In the genomic region with DNA sequence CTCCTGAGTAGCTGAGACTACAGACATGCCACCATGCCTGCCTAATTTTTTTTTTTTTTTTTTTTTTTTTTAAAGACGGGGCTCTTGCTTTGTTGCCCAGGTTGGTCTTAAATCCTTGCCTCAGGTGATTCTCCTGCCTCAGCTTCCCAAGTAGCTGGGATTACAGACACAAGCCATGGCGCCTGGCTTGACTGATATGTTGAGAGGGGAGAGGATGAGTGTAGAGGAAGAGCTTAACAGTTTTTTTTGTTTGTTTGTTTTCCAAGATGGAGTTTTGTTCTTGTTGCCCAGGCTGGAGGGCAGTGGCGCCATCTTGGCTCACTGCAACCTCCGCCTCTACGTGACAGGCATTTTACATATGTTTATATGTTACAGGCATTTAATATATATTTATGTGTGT, we compare ENCODE assay signal across 14 cellular contexts. TPM values are rescaled to one million over a fixed set of nuclear protein-coding genes. Genes with fewer than 3 reads are reported as not detected.
DNase-seq lines count a peak whose midpoint lies in the region; ATAC-seq, FAIRE-seq and TF ChIP-seq lines count a peak whose summit lies in the region.
"Had no signal": no experiment of that assay in that cellular context is flagged by ENCODE, and none has a peak within 500 bp of the region (broad histone marks: within the 10 kb centered on the region; RNA-seq: fewer than 3 reads in every experiment).

No MANE protein-coding gene starts in this region.

- H3K4me3 ChIP-seq in KMS-11 (IDR thresholded peaks at IDR 0.05; ENCODE audit: insufficient read depth, low read depth, low read length) (no peak overlapping the region), H1 (ENCODE audit: extremely low read depth in 1 of 4, insufficient read depth in 2 of 4, low read depth in 3 of 4, low read length in 4 of 4) (peak overlapping the region in 1 of 4 experiments; percentile 93; a peak in 2 of 8 replicates), gastrocnemius medialis (peak overlapping the region in 1 of 4 donors; percentile 8)

- DNase-seq in activated T-cell treated with anti-CD3 and anti-CD28 coated beads, Interleukin-2, amount 50 U/mL, for 72 hours, result no peak
- no peak for DNase-seq in activated T-cell treated with anti-CD3 and anti-CD28 coated beads, Interleukin-2, amount 50 U/mL, for 48 hours
- DNase-seq in H1 (ENCODE audit: low read depth in 1 of 2, low spot score in 2 of 2) (no peak), gastrocnemius medialis (no peak), GM19239 (ENCODE audit: insufficient read length, low spot score) (no peak), SW480 (ENCODE audit: low spot score) (no peak)
- DNase-seq: activated CD8-positive, alpha-beta memory T cell treated with anti-CD3 and anti-CD28 coated beads, Interleukin-2, amount 50 U/mL, for 48 hours; erythroblast; NCI-H2029 treated with DMSO at 0.1 percent for 48 hours; spleen; T1000; upper lobe of right lung had no signal

- H3K14ac ChIP-seq in H1 (ENCODE audit: insufficient read length), result no peak overlapping the region

- intact Hi-C loops in gastrocnemius medialis (cut with DNase I; ENCODE audit: low total_unique reads), result no loop called here

- no peak overlapping the region for H3K27ac Mint-ChIP-seq in activated T-cell treated with anti-CD3 and anti-CD28 coated beads, Interleukin-2, amount 50 U/mL, for 72 hours

- H3K79me2 ChIP-seq in KMS-11 (ENCODE audit: insufficient read depth, low read depth) (peaks cover 63% of the 10 kb centered on the region), H1 (ENCODE audit: control insufficient read depth in 1 of 2, insufficient read depth in 2 of 2, low read length in 2 of 2) (peaks cover 30 to 68% of the 10 kb centered on the region in 2 experiments)

- TF ChIP-seq CTCF in KMS-11 (conservative IDR thresholded peaks at IDR 0.05; ENCODE audit: low read depth, low read length), result no peak
- no peak for TF ChIP-seq CTCF in H1 (IDR thresholded peaks at IDR 0.05; ENCODE audit: control extremely low read depth in 1 of 3, insufficient read depth in 1 of 3, low read depth in 1 of 3, low read length in 3 of 3)
- TF ChIP-seq CTCF in gastrocnemius medialis (IDR thresholded peaks at IDR 0.05 in 4 of 5, conservative IDR thresholded peaks at IDR 0.05 in 1 of 5), result no peak

- H3K9me3 ChIP-seq in H1 (ENCODE audit: insufficient read depth in 2 of 2, low read depth in 1 of 2, low read length in 1 of 2), result no peaks in the 10 kb centered on the region
- no peaks in the 10 kb centered on the region for H3K9me3 ChIP-seq in gastrocnemius medialis
- H3K9me3 ChIP-seq: spleen, upper lobe of right lung had no signal

- 87% methylated on average over 5 of the region's 5 CpGs; no CpG with 5 or more reads in 1 of the 2 experiments for WGBS in H1 (ENCODE audit: extremely low coverage in 1 of 2, insufficient coverage in 1 of 2, insufficient read length in 1 of 2, insufficient replicate concordance in 2 of 2, low coverage in 1 of 2, low lambda C conversion rate in 2 of 2, missing lambda C conversion rate in 1 of 2), 2 experiments

- no peak overlapping the region for H2AFZ ChIP-seq in KMS-11 (ENCODE audit: low read depth)
- H2AFZ ChIP-seq in H1 (ENCODE audit: low read length), result no peak overlapping the region

- no peaks in the 10 kb centered on the region; the same call in 1 of the 2 replicates for H4K20me1 ChIP-seq in KMS-11 (ENCODE audit: insufficient read depth)
- H4K20me1 ChIP-seq in H1 (replicated peaks in 1 of 2; ENCODE audit: control insufficient read depth in 1 of 2, insufficient read depth in 2 of 2, low read length in 2 of 2), result peaks cover 3 to 10% of the 10 kb centered on the region in 2 experiments

- TF ChIP-seq RAD21 in H1 (IDR thresholded peaks at IDR 0.05 in 1 of 2, conservative IDR thresholded peaks at IDR 0.05 in 1 of 2; ENCODE audit: low read depth in 2 of 2, low read length in 2 of 2), result no peak

- H3K4me1 ChIP-seq in KMS-11 (ENCODE audit: low read depth, poor library complexity, severe bottlenecking) (peaks cover 33% of the 10 kb centered on the region), H1 (replicated peaks in 1 of 4; ENCODE audit: control insufficient read depth in 3 of 4, insufficient read depth in 4 of 4, low read length in 3 of 4) (peaks cover 0 to 5% (median 3%) of the 10 kb centered on the region in 4 experiments; a peak in 5 of 7 replicates), gastrocnemius medialis (peaks cover 54 to 61% of the 10 kb centered on the region in 2 donors)

- no peak overlapping the region for H2BK120ac ChIP-seq in H1 (replicated peaks; ENCODE audit: low read depth, low read length)

- H3K27ac ChIP-seq in KMS-11 (no peak overlapping the region), H1 (ENCODE audit: low read depth, low read length) (no peak overlapping the region), gastrocnemius medialis (peak overlapping the region; percentile 94 to 96 (median 95))
- H3K27ac ChIP-seq: upper lobe of right lung had no signal

- no peak for TF ChIP-seq EP300 in H1 (IDR thresholded peaks at IDR 0.05; ENCODE audit: borderline replicate concordance in 1 of 2, low read depth in 2 of 2, low read length in 2 of 2)

- peaks cover 43% of the 10 kb centered on the region for H3K4me1 Mint-ChIP-seq in activated T-cell treated with anti-CD3 and anti-CD28 coated beads, Interleukin-2, amount 50 U/mL, for 72 hours (ENCODE audit: low read depth)

- H3K4ac ChIP-seq in H1 (replicated peaks; ENCODE audit: insufficient read length, low read depth, low read length), result no peak overlapping the region

- no peak overlapping the region for H2BK20ac ChIP-seq in H1 (ENCODE audit: low read length)

- peak overlapping the region; percentile 46 for H4K5ac ChIP-seq in H1 (ENCODE audit: insufficient read length, low read depth, low read length)

- FAIRE-seq in H1 (lab: Jason Lieb, UNC) (no peak), GM19239 (lab: Jason Lieb, UNC) (no peak)

- CTCF ChIA-PET in H1 (lab: Charles Lee; ENCODE audit: partially characterized antibody), result interaction anchor here (1.1 to 6.1 kb wide), 5 partner anchors 13 to 299 kb away, joined by 3 to 50 read pairs (median 17); a partner anchor contains a TSS

- H3K23me2 ChIP-seq in H1 (ENCODE audit: low read depth, low read length), result peaks cover 4% of the 10 kb centered on the region

- no peak overlapping the region for H2BK5ac ChIP-seq in H1 (ENCODE audit: low read depth, low read length)

- H3K27me3 ChIP-seq in KMS-11 (ENCODE audit: insufficient read depth, low read depth) (no peaks in the 10 kb centered on the region), H1 (replicated peaks in 1 of 4; ENCODE audit: control insufficient read depth in 3 of 4, extremely low read depth in 1 of 4, insufficient read depth in 3 of 4, low read length in 3 of 4) (no peaks in the 10 kb centered on the region), gastrocnemius medialis (no peaks in the 10 kb centered on the region)
- H3K27me3 ChIP-seq: spleen, upper lobe of right lung had no signal

- H3K56ac ChIP-seq in H1 (replicated peaks; ENCODE audit: insufficient read length, low read depth, low read length), result no peak overlapping the region

- no peak overlapping the region for H3K18ac ChIP-seq in H1 (ENCODE audit: extremely low read depth, low read length)

- H2BK12ac ChIP-seq in H1 (ENCODE audit: low read depth, low read length), result no peak overlapping the region

- H3K4me2 ChIP-seq in KMS-11 (peak overlapping the region; percentile 94; the same call in 1 of the 2 replicates), H1 (ENCODE audit: insufficient read depth in 1 of 2, low read depth in 2 of 2, low read length in 2 of 2) (peak overlapping the region; percentile 78 to 79; a peak in 3 of 4 replicates)

- peaks cover 11 to 29% of the 10 kb centered on the region in 2 donors for H3K36me3 Mint-ChIP-seq in activated T-cell treated with anti-CD3 and anti-CD28 coated beads, Interleukin-2, amount 50 U/mL, for 72 hours (ENCODE audit: insufficient read depth in 2 of 2)

- H3K36me3 ChIP-seq in KMS-11 (ENCODE audit: insufficient read depth) (peaks cover 6% of the 10 kb centered on the region; the same call in 1 of the 2 replicates), H1 (ENCODE audit: control insufficient read depth in 2 of 4, insufficient read depth in 4 of 4, low read length in 3 of 4) (peaks cover 2 to 29% (median 9%) of the 10 kb centered on the region in 4 experiments), gastrocnemius medialis (peaks cover 0 to 16% of the 10 kb centered on the region in 2 donors)

- no peak overlapping the region for H2AK5ac ChIP-seq in H1 (ENCODE audit: low read depth, low read length)

- ATAC-seq in activated T-cell treated with anti-CD3 and anti-CD28 coated beads, Interleukin-2, amount 50 U/mL, for 72 hours (replicated peaks in 1 of 2), result no peak
- ATAC-seq in gastrocnemius medialis (no peak), HG02852 (IDR thresholded peaks at IDR 0.05; ENCODE audit: unreplicated experiment) (no peak)
- ATAC-seq: upper lobe of right lung had no signal

- no peak overlapping the region for H4K8ac ChIP-seq in H1 (ENCODE audit: extremely low read depth, insufficient read depth, low read length)

- H3K23ac ChIP-seq in H1 (ENCODE audit: insufficient read length), result no peak overlapping the region

- H3K9me3 Mint-ChIP-seq in activated T-cell treated with anti-CD3 and anti-CD28 coated beads, Interleukin-2, amount 50 U/mL, for 72 hours, result no peaks in the 10 kb centered on the region

- peak overlapping the region; percentile 39 to 46 for H3K4me3 Mint-ChIP-seq in activated T-cell treated with anti-CD3 and anti-CD28 coated beads, Interleukin-2, amount 50 U/mL, for 72 hours

- in situ Hi-C loops in gastrocnemius medialis (cut with MboI; ENCODE audit: low sequenced_read_pairs in 4 of 4), result no loop called here

- H3K9ac ChIP-seq in KMS-11 (no peak overlapping the region), H1 (replicated peaks in 1 of 4; ENCODE audit: extremely low read depth in 1 of 4, low read depth in 3 of 4, low read length in 3 of 4) (no peak overlapping the region)

- no peaks in the 10 kb centered on the region for H3K27me3 Mint-ChIP-seq in activated T-cell treated with anti-CD3 and anti-CD28 coated beads, Interleukin-2, amount 50 U/mL, for 72 hours (ENCODE audit: low read depth)

- no peak overlapping the region for H2BK15ac ChIP-seq in H1 (ENCODE audit: low read length)

- H3K79me1 ChIP-seq in H1 (ENCODE audit: low read depth, low read length), result no peaks in the 10 kb centered on the region

- POLR2A ChIA-PET in H1 (lab: Charles Lee; ENCODE audit: partially characterized antibody), result interaction anchor here (0.7 to 10.3 kb wide), 14 partner anchors 10 to 300 kb away, joined by 3 to 166 read pairs (median 5); a partner anchor contains a TSS

- no peak overlapping the region for H4K91ac ChIP-seq in H1 (replicated peaks; ENCODE audit: insufficient read length, low read length)

- peak in 1 of 2 experiments; percentile 50; a peak in 2 of 3 replicates for TF ChIP-seq POLR2A in H1 (IDR thresholded peaks at IDR 0.05; ENCODE audit: control extremely low read depth in 1 of 2, low read depth in 2 of 2, low read length in 2 of 2)
- no peak for TF ChIP-seq POLR2A in gastrocnemius medialis (IDR thresholded peaks at IDR 0.05)

RNA-seq across cellular contexts. Expression of a gene that starts 2.5 kb away (rescaled TPM):
- total RNA-seq in activated T-cell treated with anti-CD3 and anti-CD28 coated beads, Interleukin-2, amount 50 U/mL, for 72 hours, result 100 to 1,000 TPM; 217 to 239 TPM
- 446 and 448 TPM in 2 replicates for total RNA-seq in H1 (2021; fragmentation: NEBNext Ultra II Directional; extraction: Animal tissue kit (Norgen Biotek cat#: 25700))
- 342 and 572 TPM in 2 replicates for polyA plus RNA-seq in H1 (2011; rRNA removed)
- polyA plus RNA-seq in H1 (2011; cell fraction: cytosol; rRNA removed), result 639 TPM
- polyA plus RNA-seq in H1 (2011; cell fraction: nucleus; rRNA removed), result 94.4 TPM
- polyA plus RNA-seq in H1 (2012, experiment 1 of 2), result 256 to 682 TPM (median 537 TPM) in 4 replicates
- polyA plus RNA-seq in H1 (2012, experiment 2 of 2), result 59.1 TPM
- polyA plus RNA-seq in H1 (2013, experiment 1 of 2), result 274 TPM
- 272 TPM for polyA plus RNA-seq in H1 (2013, experiment 2 of 2)
- polyA minus RNA-seq in H1 (2011; rRNA and poly(A)+ RNA removed), result 150 and 182 TPM in 2 replicates
- polyA minus RNA-seq in H1 (2011; cell fraction: cytosol; rRNA and poly(A)+ RNA removed), result 259 TPM
- 78.2 TPM for polyA minus RNA-seq in H1 (2011; cell fraction: nucleus; rRNA and poly(A)+ RNA removed)
- total RNA-seq in gastrocnemius medialis, result 100 to 1,000 TPM; 182 to 207 (median 198) TPM

RNA-seq across cellular contexts. Expression of a gene that starts 29.8 kb away (rescaled TPM):
- 1 to 10 TPM; 2.6 to 3.8 TPM for total RNA-seq in activated T-cell treated with anti-CD3 and anti-CD28 coated beads, Interleukin-2, amount 50 U/mL, for 72 hours
- 79.1 and 80.0 TPM in 2 replicates for total RNA-seq in H1 (2021; fragmentation: NEBNext Ultra II Directional; extraction: Animal tissue kit (Norgen Biotek cat#: 25700))
- 45.3 and 47.6 TPM in 2 replicates for polyA plus RNA-seq in H1 (2011; rRNA removed)
- polyA plus RNA-seq in H1 (2011; cell fraction: cytosol; rRNA removed), result 23.5 TPM
- polyA plus RNA-seq in H1 (2011; cell fraction: nucleus; rRNA removed), result 50.9 TPM
- 87.4 to 98.2 TPM (median 91.4 TPM) in 4 replicates for polyA plus RNA-seq in H1 (2012, experiment 1 of 2)
- 157 TPM for polyA plus RNA-seq in H1 (2012, experiment 2 of 2)
- 157 TPM for polyA plus RNA-seq in H1 (2013, experiment 1 of 2)
- 166 TPM for polyA plus RNA-seq in H1 (2013, experiment 2 of 2)
- polyA minus RNA-seq in H1 (2011; rRNA and poly(A)+ RNA removed), result 30.1 and 31.7 TPM in 2 replicates
- 19.2 TPM for polyA minus RNA-seq in H1 (2011; cell fraction: cytosol; rRNA and poly(A)+ RNA removed)
- polyA minus RNA-seq in H1 (2011; cell fraction: nucleus; rRNA and poly(A)+ RNA removed), result 22.1 TPM
- total RNA-seq in gastrocnemius medialis, result 100 to 1,000 TPM in 2 of 4 donors, 10 to 100 TPM in 2; 65.7 to 155 (median 108) TPM

Comparison
In these comparisons a context has a peak if more than half of its experiments do, and no peak if none do; other contexts are left out.
1. H3K27ac ChIP-seq: peak in gastrocnemius medialis (4 of 4); none in KMS-11 (single experiment) and H1 (single experiment).
2. RNA of a gene that starts 29.8 kb away (total RNA-seq): 65.7 to 155 TPM in gastrocnemius medialis and 79.1 to 80.0 TPM in H1; 2.6 to 3.8 TPM in activated T-cell treated with anti-CD3 and anti-CD28 coated beads, Interleukin-2, amount 50 U/mL, for 72 hours; every median in the first group is over 10 times any median in the second.